1 cellular context compared by ENCODE assay signal in genomic region chr9:109976328-109976702, GRCh38.
TF ChIP-seq lines count a peak whose summit lies in the region.

No MANE protein-coding gene starts in this region.

TF ChIP-seq in IMR-90, 13 proteins besides CTCF, POLR2A, EP300 and RAD21 (continued from another document):
- no peak for TF ChIP-seq USF2 (IDR thresholded peaks at IDR 0.05; ENCODE audit: low read depth, low read length)
- no peak for TF ChIP-seq NFE2L2 (IDR thresholded peaks at IDR 0.05; ENCODE audit: low read depth, low read length)
- no peak for TF ChIP-seq CEBPB (IDR thresholded peaks at IDR 0.05; ENCODE audit: low read depth, low read length)
- no peak for TF ChIP-seq ELK1 (IDR thresholded peaks at IDR 0.05; ENCODE audit: borderline replicate concordance, low read depth, low read length)
- TF ChIP-seq MAZ (IDR thresholded peaks at IDR 0.05; ENCODE audit: borderline replicate concordance, low read depth, low read length) = no peak
- no peak for TF ChIP-seq CHD1 (IDR thresholded peaks at IDR 0.05; ENCODE audit: low read depth, low read length)
- TF ChIP-seq RFX5 (IDR thresholded peaks at IDR 0.05; ENCODE audit: low read depth, low read length) = no peak
